In the genomic region with DNA sequence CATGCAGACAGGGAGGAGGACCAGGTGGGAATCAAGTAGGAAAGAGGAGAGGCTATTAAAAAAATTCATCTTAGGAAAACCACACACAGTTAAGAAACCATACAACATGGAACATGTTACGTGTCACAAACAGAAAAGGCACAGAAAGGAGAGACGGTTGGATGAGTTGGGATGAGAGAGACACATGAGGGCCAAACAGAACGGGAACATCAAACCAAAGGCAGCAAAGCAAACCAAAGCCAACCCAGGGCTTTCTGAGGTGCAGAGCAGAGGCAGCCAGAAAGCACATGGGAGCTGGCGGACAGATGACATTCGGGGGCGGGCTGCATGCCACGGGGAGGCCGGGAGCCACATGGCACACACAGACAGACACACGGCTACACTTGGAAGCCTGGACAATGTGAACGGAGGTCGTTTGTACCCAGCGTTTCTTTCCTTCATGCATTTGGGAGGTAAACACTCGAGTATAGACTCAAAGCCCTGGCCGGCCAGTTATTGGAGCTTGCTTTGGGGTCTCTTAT, we compare ENCODE assay signal across 2 cellular contexts.
TF ChIP-seq lines count a peak whose summit lies in the region.

No MANE protein-coding gene starts in this region.

TF ChIP-seq in A549, 52 proteins besides CTCF, POLR2A, EP300 and RAD21:
- TF ChIP-seq MYC (IDR thresholded peaks at IDR 0.05; ENCODE audit: borderline replicate concordance, low read length) (no peak), RARB (CRISPR knock-in tag; IDR thresholded peaks at IDR 0.05) (no peak), NFE2L2 (conservative IDR thresholded peaks at IDR 0.05; ENCODE audit: low read length) (no peak), CBX8 (IDR thresholded peaks at IDR 0.05) (0 out of 2 replicates have a peak, but pooled peaks have one; percentile 32), ZC3H11A (IDR thresholded peaks at IDR 0.05) (no peak)
- TF ChIP-seq, protein P1, sequence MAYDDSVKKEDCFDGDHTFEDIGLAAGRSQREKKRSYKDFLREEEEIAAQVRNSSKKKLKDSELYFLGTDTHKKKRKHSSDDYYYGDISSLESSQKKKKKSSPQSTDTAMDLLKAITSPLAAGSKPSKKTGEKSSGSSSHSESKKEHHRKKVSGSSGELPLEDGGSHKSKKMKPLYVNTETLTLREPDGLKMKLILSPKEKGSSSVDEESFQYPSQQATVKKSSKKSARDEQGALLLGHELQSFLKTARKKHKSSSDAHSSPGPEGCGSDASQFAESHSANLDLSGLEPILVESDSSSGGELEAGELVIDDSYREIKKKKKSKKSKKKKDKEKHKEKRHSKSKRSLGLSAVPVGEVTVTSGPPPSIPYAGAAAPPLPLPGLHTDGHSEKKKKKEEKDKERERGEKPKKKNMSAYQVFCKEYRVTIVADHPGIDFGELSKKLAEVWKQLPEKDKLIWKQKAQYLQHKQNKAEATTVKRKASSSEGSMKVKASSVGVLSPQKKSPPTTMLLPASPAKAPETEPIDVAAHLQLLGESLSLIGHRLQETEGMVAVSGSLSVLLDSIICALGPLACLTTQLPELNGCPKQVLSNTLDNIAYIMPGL (CRISPR knock-in tag; IDR thresholded peaks at IDR 0.05; ENCODE audit: borderline replicate concordance) = no peak
- TF ChIP-seq, protein P2, sequence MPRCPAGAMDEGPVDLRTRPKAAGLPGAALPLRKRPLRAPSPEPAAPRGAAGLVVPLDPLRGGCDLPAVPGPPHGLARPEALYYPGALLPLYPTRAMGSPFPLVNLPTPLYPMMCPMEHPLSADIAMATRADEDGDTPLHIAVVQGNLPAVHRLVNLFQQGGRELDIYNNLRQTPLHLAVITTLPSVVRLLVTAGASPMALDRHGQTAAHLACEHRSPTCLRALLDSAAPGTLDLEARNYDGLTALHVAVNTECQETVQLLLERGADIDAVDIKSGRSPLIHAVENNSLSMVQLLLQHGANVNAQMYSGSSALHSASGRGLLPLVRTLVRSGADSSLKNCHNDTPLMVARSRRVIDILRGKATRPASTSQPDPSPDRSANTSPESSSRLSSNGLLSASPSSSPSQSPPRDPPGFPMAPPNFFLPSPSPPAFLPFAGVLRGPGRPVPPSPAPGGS (IDR thresholded peaks at IDR 0.05) = no peak
TF ChIP-seq in A549: peak in this region for 1.

TF ChIP-seq in K562, 482 proteins besides CTCF, POLR2A, EP300 and RAD21:
- no peak for TF ChIP-seq POLR2AphosphoS2 (IDR thresholded peaks at IDR 0.05; ENCODE audit: low read length)
- TF ChIP-seq TCF7 (IDR thresholded peaks at IDR 0.05; ENCODE audit: borderline replicate concordance) = no peak
- no peak for TF ChIP-seq MAFK (IDR thresholded peaks at IDR 0.05; ENCODE audit: low read length)
- TF ChIP-seq NCOA4 (IDR thresholded peaks at IDR 0.05; ENCODE audit: partially characterized antibody) = no peak
- TF ChIP-seq MCM3 (IDR thresholded peaks at IDR 0.05) = 0 out of 2 replicates have a peak, but pooled peaks have one; percentile 22
- TF ChIP-seq ZNF3 (CRISPR knock-in tag; IDR thresholded peaks at IDR 0.05) = no peak
- TF ChIP-seq LEF1 (IDR thresholded peaks at IDR 0.05) = no peak
- TF ChIP-seq JUNB (CRISPR knock-in tag; conservative IDR thresholded peaks at IDR 0.05) = no peak
- peak; percentile 70; the same call in 1 of the 2 replicates for TF ChIP-seq EZH2 (IDR thresholded peaks at IDR 0.05; ENCODE audit: borderline replicate concordance, low read depth, low read length)
TF ChIP-seq in K562: peak in this region for 2.
